Comparison of ENCODE assay signal across 14 cellular contexts in the genomic region with DNA sequence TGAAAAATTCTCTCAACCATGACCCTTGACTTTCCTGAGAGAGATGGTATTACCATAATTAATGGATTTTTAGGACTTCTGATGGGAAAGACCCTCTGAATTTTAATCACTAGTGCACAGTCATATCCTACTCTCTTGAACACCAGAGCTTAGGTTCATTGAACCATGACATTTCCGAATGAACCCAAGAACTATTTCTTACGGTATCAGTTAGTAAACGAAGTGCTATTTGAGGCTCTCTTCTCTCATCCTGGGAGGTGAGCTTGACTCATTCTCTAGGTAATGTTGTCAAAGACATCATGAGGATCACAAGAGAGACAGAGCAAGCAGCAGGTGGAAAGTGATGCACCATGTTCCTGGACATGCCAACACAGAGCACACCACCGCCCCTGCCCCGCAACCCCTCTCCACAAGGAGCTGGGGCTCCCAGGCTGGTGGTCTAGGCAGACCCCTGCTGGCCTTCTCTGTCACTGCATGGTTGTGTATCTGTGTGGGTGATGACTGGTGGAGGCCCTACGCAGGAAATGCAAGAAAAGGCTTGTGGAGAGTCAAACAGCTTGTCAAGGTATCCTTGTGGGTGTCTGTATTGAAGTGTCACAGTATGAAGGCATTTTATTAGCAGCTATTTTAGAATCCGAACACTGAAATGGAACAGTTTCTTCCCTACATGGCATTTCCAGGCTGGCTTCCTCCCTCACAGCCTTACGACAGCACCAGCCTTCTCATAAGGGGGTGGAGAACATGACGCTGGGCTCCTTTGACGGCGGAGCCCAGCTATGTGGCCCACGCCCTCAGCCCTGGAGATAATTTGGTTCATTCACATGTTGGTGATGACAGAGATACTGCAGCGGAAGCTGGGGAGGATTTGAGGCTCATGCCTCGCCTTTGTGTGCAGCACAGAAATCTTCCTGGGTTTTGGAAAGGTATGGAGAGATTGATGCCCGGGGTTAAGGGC.
DNase-seq lines count a peak whose midpoint lies in the region; ATAC-seq and TF ChIP-seq lines count a peak whose summit lies in the region.
"Had no signal": no experiment of that assay in that cellular context is flagged by ENCODE, and none has a peak within 500 bp of the region (broad histone marks: within the 10 kb centered on the region; RNA-seq: fewer than 3 reads in every experiment).

No MANE protein-coding gene starts in this region.

- no peak overlapping the region for H3K4me3 Mint-ChIP-seq in nephron progenitor cell
- H3K4me3 Mint-ChIP-seq in activated CD8-positive, alpha-beta memory T cell treated with anti-CD3 and anti-CD28 coated beads, Interleukin-2, amount 10 ng/mL, durations not matched to agents 7 days and 5 days: no peak overlapping the region
- H3K4me3 Mint-ChIP-seq: activated naive CD8-positive, alpha-beta T cell; CD14-positive monocyte had no signal

- H3K4me1 Mint-ChIP-seq in nephron progenitor cell: no peaks in the 10 kb centered on the region
- no peaks in the 10 kb centered on the region for H3K4me1 Mint-ChIP-seq in activated CD8-positive, alpha-beta memory T cell treated with anti-CD3 and anti-CD28 coated beads, Interleukin-2, amount 10 ng/mL, durations not matched to agents 7 days and 5 days
- H3K4me1 Mint-ChIP-seq: CD14-positive monocyte had no signal

- CTCF ChIA-PET in activated CD8-positive, alpha-beta memory T cell treated with anti-CD3 and anti-CD28 coated beads, Interleukin-2, amount 10 ng/mL, durations not matched to agents 7 days and 5 days (lab: Charles Lee): no interaction called here

- ATAC-seq in HG02610 (IDR thresholded peaks at IDR 0.05; ENCODE audit: unreplicated experiment) (peak; percentile 48), GM18520 (IDR thresholded peaks at IDR 0.05; ENCODE audit: unreplicated experiment) (no peak)
- ATAC-seq in activated CD8-positive, alpha-beta memory T cell treated with anti-CD3 and anti-CD28 coated beads, Interleukin-2, amount 10 ng/mL, durations not matched to agents 7 days and 5 days: no peak
- ATAC-seq: gastrocnemius medialis had no signal

- no peaks in the 10 kb centered on the region for H3K36me3 Mint-ChIP-seq in nephron progenitor cell (ENCODE audit: low read depth)
- no peaks in the 10 kb centered on the region for H3K36me3 Mint-ChIP-seq in activated CD8-positive, alpha-beta memory T cell treated with anti-CD3 and anti-CD28 coated beads, Interleukin-2, amount 10 ng/mL, durations not matched to agents 7 days and 5 days
- H3K36me3 Mint-ChIP-seq: activated naive CD8-positive, alpha-beta T cell; CD14-positive monocyte had no signal

- peaks cover 8% of the 10 kb centered on the region for H3K27me3 Mint-ChIP-seq in nephron progenitor cell (ENCODE audit: low read depth, poor library complexity)
- peaks cover 2% of the 10 kb centered on the region for H3K27me3 Mint-ChIP-seq in activated CD8-positive, alpha-beta memory T cell treated with anti-CD3 and anti-CD28 coated beads, Interleukin-2, amount 10 ng/mL, durations not matched to agents 7 days and 5 days
- H3K27me3 Mint-ChIP-seq: activated naive CD8-positive, alpha-beta T cell had no signal

- peak; percentile 7 for DNase-seq in GM12864 (ENCODE audit: low read depth)
- peak; percentile 66 for DNase-seq in ecto neural progenitor cell (ENCODE audit: low spot score)
- DNase-seq in nephron progenitor cell: peak; percentile 40
- DNase-seq in GDM1 (lab: John Stamatoyannopoulos, UW): no peak
- DNase-seq in NCI-H2171 treated with DMSO at 0.1 percent for 48 hours (lab: John Stamatoyannopoulos, UW): no peak
- DNase-seq in activated CD8-positive, alpha-beta memory T cell treated with anti-CD3 and anti-CD28 coated beads, Interleukin-2, amount 10 ng/mL, durations not matched to agents 7 days and 5 days: no peak
- DNase-seq: dermis blood vessel endothelial cell, gastrocnemius medialis, KG1, mammary epithelial cell had no signal

- H3K9me3 Mint-ChIP-seq in nephron progenitor cell: no peaks in the 10 kb centered on the region
- no peaks in the 10 kb centered on the region for H3K9me3 Mint-ChIP-seq in activated CD8-positive, alpha-beta memory T cell treated with anti-CD3 and anti-CD28 coated beads, Interleukin-2, amount 10 ng/mL, durations not matched to agents 7 days and 5 days (ENCODE audit: low read depth)

- H3K27ac Mint-ChIP-seq in nephron progenitor cell: no peak overlapping the region
- no peak overlapping the region for H3K27ac Mint-ChIP-seq in activated CD8-positive, alpha-beta memory T cell treated with anti-CD3 and anti-CD28 coated beads, Interleukin-2, amount 10 ng/mL, durations not matched to agents 7 days and 5 days
- H3K27ac Mint-ChIP-seq: activated naive CD8-positive, alpha-beta T cell; CD14-positive monocyte had no signal

- TF ChIP-seq CTCF in GM12864 (IDR thresholded peaks at IDR 0.05; ENCODE audit: low read depth, low read length, missing control alignments) (peak; percentile 42), nephron progenitor cell (IDR thresholded peaks at IDR 0.05) (peak; percentile 49)

- no peak overlapping the region for H3K4me3 ChIP-seq in GM12864 (ENCODE audit: low read depth, low read length)
- H3K4me3 ChIP-seq: gastrocnemius medialis had no signal

Comparison
In these comparisons a context has a peak if more than half of its experiments do, and no peak if none do; other contexts are left out.
1. DNase-seq: peak in GM12864 (single experiment), ecto neural progenitor cell (single experiment) and nephron progenitor cell (single experiment); none in GDM1 (single experiment), NCI-H2171 treated with DMSO at 0.1 percent for 48 hours (single experiment) and activated CD8-positive, alpha-beta memory T cell treated with anti-CD3 and anti-CD28 coated beads, Interleukin-2, amount 10 ng/mL, durations not matched to agents 7 days and 5 days (single experiment).